17 cellular contexts compared by ENCODE assay signal in genomic region chr1:7552402-7552801, GRCh38.
DNase-seq lines count a peak whose midpoint lies in the region; ATAC-seq, FAIRE-seq and TF ChIP-seq lines count a peak whose summit lies in the region.
"Had no signal": no experiment of that assay in that cellular context is flagged by ENCODE, and none has a peak within 500 bp of the region (broad histone marks: within the 10 kb centered on the region; RNA-seq: fewer than 3 reads in every experiment).

No MANE protein-coding gene starts in this region.

- no peaks in the 10 kb centered on the region for H3K9me3 Mint-ChIP-seq in T-cell

- no peak overlapping the region for H3K27ac Mint-ChIP-seq in T-cell

- no peak overlapping the region for H3K4me3 Mint-ChIP-seq in T-cell
- H3K4me3 Mint-ChIP-seq: activated naive CD8-positive, alpha-beta T cell treated with anti-CD3 and anti-CD28 coated beads, Interleukin-2, amount 10 ng/mL, durations not matched to agents 7 days and 5 days had no signal

- no peak overlapping the region for H3K4me3 ChIP-seq in choroid plexus epithelial cell (ENCODE audit: low read depth, low read length)
- H3K4me3 ChIP-seq: mucosa of descending colon, PC-9 had no signal

- no peaks in the 10 kb centered on the region for H3K36me3 Mint-ChIP-seq in T-cell
- H3K36me3 Mint-ChIP-seq: activated naive CD8-positive, alpha-beta T cell treated with anti-CD3 and anti-CD28 coated beads, Interleukin-2, amount 10 ng/mL, durations not matched to agents 7 days and 5 days had no signal

- no peak for TF ChIP-seq CTCF in choroid plexus epithelial cell (conservative IDR thresholded peaks at IDR 0.05; ENCODE audit: low read depth, low read length)

- DNase-seq in HTR-8/SVneo (ENCODE audit: insufficient read length, low spot score) (peak; percentile 53), choroid plexus epithelial cell (ENCODE audit: low read depth) (peak; percentile 34), kidney glomerular epithelial cell (lab: John Stamatoyannopoulos, UW) (peak; percentile 89), pulmonary artery endothelial cell (ENCODE audit: low read depth, low spot score) (peak; percentile 11), NCI-H2196 (lab: John Stamatoyannopoulos, UW; ENCODE audit: unreplicated experiment) (no peak), T-cell (no peak), HuH-7 (ENCODE audit: low spot score) (no peak)
- DNase-seq: activated naive CD8-positive, alpha-beta T cell treated with anti-CD3 and anti-CD28 coated beads, Interleukin-2, amount 10 ng/mL, durations not matched to agents 7 days and 5 days; AML-193; DMS79 treated with DMSO at 0.1 percent for 48 hours; NCI-H2081; NCI-H69; PC-9; T-helper 1 cell had no signal

- no peak for FAIRE-seq in HTR-8/SVneo (lab: Jason Lieb, UNC)

- H3K4me1 Mint-ChIP-seq in T-cell: peaks cover 7 to 8% (median 7%) of the 10 kb centered on the region in 3 donors

- ATAC-seq in T-cell (replicated peaks in 1 of 4) (no peak), HG03565 (IDR thresholded peaks at IDR 0.05; ENCODE audit: unreplicated experiment) (no peak)
- ATAC-seq: activated CD4-positive, CD25-positive, alpha-beta regulatory T cell treated with anti-CD3 and anti-CD28 coated beads, Interleukin-2, amount 50 U/mL, for 24 hours; mucosa of descending colon had no signal

- CTCF ChIA-PET in T-cell (lab: Charles Lee): no interaction called here

- POLR2A ChIA-PET in T-cell (lab: Charles Lee): no interaction called here

- H3K27me3 Mint-ChIP-seq in T-cell: peaks cover 7 to 30% of the 10 kb centered on the region in 2 donors

Comparison
In these comparisons a context has a peak if more than half of its experiments do, and no peak if none do; other contexts are left out.
1. DNase-seq: peak in HTR-8/SVneo (single experiment), choroid plexus epithelial cell (single experiment), kidney glomerular epithelial cell (single experiment) and pulmonary artery endothelial cell (single experiment); none in NCI-H2196 (single experiment), T-cell (0 of 34) and HuH-7 (single experiment).